In the genomic region with DNA sequence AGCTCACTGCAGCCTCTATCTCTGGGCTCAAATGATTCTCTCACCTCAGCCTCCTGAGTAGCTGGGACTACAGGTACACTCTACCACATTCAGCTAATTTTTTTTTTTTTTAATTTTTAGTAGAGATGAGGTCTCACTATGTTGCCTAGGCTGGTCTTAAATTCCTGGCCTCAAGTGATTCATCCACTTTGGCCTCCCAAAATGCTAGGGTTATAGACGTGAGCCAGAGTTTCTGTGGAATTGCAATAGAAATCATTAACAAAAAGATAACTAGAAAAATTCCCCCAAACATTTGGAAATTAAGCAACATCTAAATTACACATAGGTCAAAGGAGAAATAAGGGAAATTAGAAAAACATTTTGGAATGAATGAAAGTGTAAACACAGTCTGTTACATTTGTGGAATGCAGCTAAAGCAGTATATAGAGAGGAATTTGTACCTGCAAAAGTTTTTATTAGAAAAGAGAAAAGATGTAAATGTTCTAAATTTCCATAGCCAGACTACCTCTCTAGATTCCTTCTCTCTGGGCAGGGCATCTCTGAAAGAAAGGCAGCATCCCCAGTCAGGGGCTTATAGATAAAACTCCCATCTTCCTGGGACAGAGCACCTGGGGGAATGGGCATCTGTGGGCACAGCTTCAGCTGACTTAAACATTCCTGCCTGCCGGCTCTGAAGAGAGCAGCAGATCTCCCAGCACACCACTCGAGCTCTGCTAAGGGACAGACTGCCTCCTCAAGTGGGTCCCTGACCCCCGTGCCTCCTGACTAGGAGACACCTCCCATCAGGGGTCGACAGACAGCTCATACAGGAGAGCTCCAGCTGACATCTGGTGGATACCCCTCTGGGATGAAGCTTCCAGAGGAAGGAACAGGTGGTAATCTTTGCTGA, we compare ENCODE assay signal across 20 cellular contexts. TPM values are rescaled to one million over a fixed set of nuclear protein-coding genes. Genes with fewer than 3 reads are reported as not detected.
DNase-seq lines count a peak whose midpoint lies in the region; ATAC-seq, FAIRE-seq and TF ChIP-seq lines count a peak whose summit lies in the region.
"Had no signal": no experiment of that assay in that cellular context is flagged by ENCODE, and none has a peak within 500 bp of the region (broad histone marks: within the 10 kb centered on the region; RNA-seq: fewer than 3 reads in every experiment).

No MANE protein-coding gene starts in this region.

- no peak overlapping the region for H3K23ac ChIP-seq in neuronal stem cell (ENCODE audit: low read depth, low read length, poor library complexity)

- intact Hi-C loops in HepG2 (cut with micrococcal nuclease; ENCODE audit: unreplicated experiment), result no loop called here

- H4K20me1 ChIP-seq in HepG2 (ENCODE audit: insufficient read depth, low read length), result no peaks in the 10 kb centered on the region

- H3K36me3 ChIP-seq in HepG2 (replicated peaks in 1 of 2; ENCODE audit: control insufficient read depth in 1 of 2, insufficient read depth in 2 of 2, low read length in 2 of 2), result no peaks in the 10 kb centered on the region; a peak in 1 of 5 replicates
- peaks cover 0 to 2% of the 10 kb centered on the region in 2 donors for H3K36me3 ChIP-seq in neuronal stem cell (replicated peaks in 1 of 2; ENCODE audit: control insufficient read depth in 2 of 2, insufficient read depth in 2 of 2, low read length in 2 of 2)

- H4K91ac ChIP-seq in neuronal stem cell (ENCODE audit: low read depth, low read length, poor library complexity), result no peak overlapping the region

- H2BK12ac ChIP-seq in neuronal stem cell (ENCODE audit: low read length), result no peak overlapping the region

- no peak for TF ChIP-seq CTCF in AG10803 (conservative IDR thresholded peaks at IDR 0.05; ENCODE audit: low read length)
- no peak for TF ChIP-seq CTCF in fibroblast of villous mesenchyme (IDR thresholded peaks at IDR 0.05; ENCODE audit: insufficient read depth, low read depth, low read length)
- TF ChIP-seq CTCF in HepG2 (CRISPR knock-in tag; IDR thresholded peaks at IDR 0.05), result no peak

- H3K27ac ChIP-seq in HepG2 (ENCODE audit: extremely low read length, insufficient read depth, low read length) (no peak overlapping the region), neuronal stem cell (replicated peaks; ENCODE audit: low read length) (no peak overlapping the region)
- H3K27ac ChIP-seq: A549 had no signal

- H3K4me3 ChIP-seq in AG10803 (ENCODE audit: low read length) (no peak overlapping the region), fibroblast of villous mesenchyme (ENCODE audit: low read depth, low read length) (no peak overlapping the region), HepG2 (replicated peaks in 1 of 3; ENCODE audit: insufficient read depth in 1 of 3, low read depth in 2 of 3, low read length in 3 of 3) (no peak overlapping the region), neuronal stem cell (ENCODE audit: low read length in 2 of 2) (no peak overlapping the region)
- H3K4me3 ChIP-seq: A549 had no signal

- FAIRE-seq in HepG2 (lab: Jason Lieb, UNC), result no peak
- FAIRE-seq: A549, G401.6, GM12892 had no signal

- H2AK5ac ChIP-seq in neuronal stem cell (ENCODE audit: low read depth, low read length), result no peak overlapping the region

- TF ChIP-seq EP300 in HepG2 (IDR thresholded peaks at IDR 0.05; ENCODE audit: low read depth in 2 of 2, low read length in 2 of 2) (no peak), HepG2 (CRISPR knock-in tag; IDR thresholded peaks at IDR 0.05; ENCODE audit: borderline replicate concordance) (no peak)

- H3K27me3 ChIP-seq in HepG2 (ENCODE audit: control insufficient read depth in 1 of 2, insufficient read depth in 2 of 2, low read length in 2 of 2), result no peaks in the 10 kb centered on the region
- no peaks in the 10 kb centered on the region for H3K27me3 ChIP-seq in neuronal stem cell (ENCODE audit: control insufficient read depth in 3 of 3, insufficient read depth in 3 of 3, low read depth in 1 of 3, low read length in 3 of 3)

- H2BK15ac ChIP-seq in neuronal stem cell (ENCODE audit: low read length), result no peak overlapping the region

- WGBS in HepG2 (ENCODE audit: low lambda C conversion rate), result 95% methylated on average over 5 of the region's 5 CpGs
- no CpG with 5 or more reads among the region's 5 CpGs for WGBS in neuronal stem cell (ENCODE audit: extremely low coverage in 2 of 2, insufficient read length in 2 of 2, insufficient replicate concordance in 1 of 2), 2 donors

- no peaks in the 10 kb centered on the region for H3K79me2 ChIP-seq in HepG2 (ENCODE audit: insufficient read depth, low read length)

- no peak overlapping the region for H2BK5ac ChIP-seq in neuronal stem cell (ENCODE audit: low read length)

- ATAC-seq in HepG2, result no peak
- ATAC-seq: A549, HCT116 had no signal

- H2AFZ ChIP-seq in HepG2 (ENCODE audit: low read length) (no peak overlapping the region), neuronal stem cell (ENCODE audit: low read length) (no peak overlapping the region)

- no peak overlapping the region for H3K4me2 ChIP-seq in HepG2 (ENCODE audit: low read depth, low read length)
- no peak overlapping the region for H3K4me2 ChIP-seq in neuronal stem cell (ENCODE audit: insufficient read depth, low read length, poor library complexity, severe bottlenecking)
- H3K4me2 ChIP-seq: A549 had no signal

- H3K9ac ChIP-seq in HepG2 (ENCODE audit: insufficient read depth, low read depth, low read length), result no peak overlapping the region
- no peak overlapping the region for H3K9ac ChIP-seq in neuronal stem cell (ENCODE audit: low read depth, low read length, poor library complexity)

- no peak overlapping the region for H4K8ac ChIP-seq in neuronal stem cell (ENCODE audit: low read depth, low read length)

- CTCF ChIA-PET in HepG2 (lab: Yijun Ruan, JAX; ENCODE audit: low intra/inter-chr PET ratio, low total read pairs), result no interaction called here

- no peak overlapping the region for H3K4ac ChIP-seq in neuronal stem cell (ENCODE audit: low read length)

- H3K79me1 ChIP-seq in neuronal stem cell (ENCODE audit: low read depth, low read length), result no peaks in the 10 kb centered on the region

- peaks cover 9% of the 10 kb centered on the region; the same call in 1 of the 2 replicates for H3K9me3 ChIP-seq in HepG2 (ENCODE audit: low read length)
- peaks cover 2 to 5% of the 10 kb centered on the region in 2 donors for H3K9me3 ChIP-seq in neuronal stem cell (replicated peaks in 1 of 2; ENCODE audit: control insufficient read depth in 2 of 2, insufficient read depth in 1 of 2, low read depth in 1 of 2, low read length in 2 of 2)

- BruUV-seq in HepG2 (replicated peaks; lab: Mats Ljungman, UMichigan), result no TSS peak

- no peak for TF ChIP-seq POLR2A in HepG2 (IDR thresholded peaks at IDR 0.05; ENCODE audit: insufficient read depth in 1 of 2, low read depth in 2 of 2, low read length in 2 of 2)

- TF ChIP-seq RAD21 in HepG2 (CRISPR knock-in tag; IDR thresholded peaks at IDR 0.05), result no peak

- POLR2A ChIA-PET in HepG2 (lab: Yijun Ruan, JAX), result no interaction called here

- H2BK120ac ChIP-seq in neuronal stem cell (ENCODE audit: low read depth, low read length), result no peak overlapping the region

- H3K4me1 ChIP-seq in HepG2 (ENCODE audit: insufficient read depth, low read length) (no peaks in the 10 kb centered on the region), neuronal stem cell (ENCODE audit: control insufficient read depth in 2 of 2, insufficient read depth in 1 of 2, low read depth in 1 of 2, low read length in 2 of 2) (no peaks in the 10 kb centered on the region)
- H3K4me1 ChIP-seq: A549, Caco-2 had no signal

- in situ Hi-C loops in HepG2 (cut with HindIII; ENCODE audit: extremely low pct_ligation_motif_present, low pct_unique_long_range_greater_than_20kb), result no loop called here

- DNase-seq in AG10803 (ENCODE audit: low read depth) (peak; percentile 15), fibroblast of villous mesenchyme (ENCODE audit: low read depth) (peak; percentile 25), HepG2 (ENCODE audit: low spot score) (no peak), neuronal stem cell (ENCODE audit: low spot score) (no peak), SKM-1 treated with dmso at 0.1 percent for 144 hours (lab: John Stamatoyannopoulos, UW; ENCODE audit: unreplicated experiment) (no peak), superior temporal gyrus (ENCODE audit: extremely low spot score) (no peak)
- DNase-seq in activated CD8-positive, alpha-beta memory T cell treated with anti-CD3 and anti-CD28 coated beads, Interleukin-2, amount 50 U/mL, for 48 hours, result no peak
- DNase-seq: 8988T; ACHN; C1 segment of cervical spinal cord; Caco-2; CD4-positive, alpha-beta memory T cell; DMS153; DND-41; GOT3; H7 had no signal

- H3K18ac ChIP-seq in neuronal stem cell (ENCODE audit: low read length), result no peak overlapping the region

- peak overlapping the region; percentile 82 for H3K14ac ChIP-seq in neuronal stem cell (ENCODE audit: low read length)

TF ChIP-seq in HepG2, 621 proteins besides CTCF, POLR2A, EP300 and RAD21:
- peak; percentile 98 for TF ChIP-seq ZNF17 (CRISPR knock-in tag; IDR thresholded peaks at IDR 0.05)
- no peak for TF ChIP-seq GZF1 (CRISPR knock-in tag; IDR thresholded peaks at IDR 0.05)

RNA-seq across cellular contexts. Expression of a gene that starts 51.3 kb away (rescaled TPM):
- total RNA-seq in fibroblast of villous mesenchyme, result 35.4 and 39.3 TPM in 2 replicates
- 30.8 and 44.2 TPM in 2 replicates for total RNA-seq in HepG2 (2016; rRNA removed; fragmentation: Illumina TruSeq; extraction: Trizol)
- total RNA-seq in HepG2 (2016; cell fraction: cytosol; rRNA removed; fragmentation: Illumina TruSeq; extraction: Trizol; ENCODE audit: low read depth), result 3.7 and 4.2 TPM in 2 replicates
- 27.2 and 45.7 TPM in 2 replicates for total RNA-seq in HepG2 (2016; cell fraction: insoluble cytoplasmic fraction; rRNA removed; fragmentation: Illumina TruSeq; extraction: Trizol)
- total RNA-seq in HepG2 (2016; cell fraction: membrane; rRNA removed; fragmentation: Illumina TruSeq; extraction: Trizol), result 9.6 and 11.5 TPM in 2 replicates
- 61.1 and 74.3 TPM in 2 replicates for total RNA-seq in HepG2 (2016; cell fraction: nucleus; rRNA removed; fragmentation: Illumina TruSeq; extraction: Trizol)
- polyA plus RNA-seq in HepG2 (2011; rRNA removed), result 81.1 and 97.2 TPM in 2 replicates
- polyA plus RNA-seq in HepG2 (2011; cell fraction: cytosol; rRNA removed), result 56.4 and 83.6 TPM in 2 replicates
- 56.4 and 62.4 TPM in 2 replicates for polyA plus RNA-seq in HepG2 (2011; cell fraction: nucleus; rRNA removed)
- polyA plus RNA-seq in HepG2 (2012), result 69.4 and 78.7 TPM in 2 replicates
- 1.8 and 2.0 TPM in 2 replicates for polyA plus RNA-seq in HepG2 (2016; cell fraction: cytosol; fragmentation: Illumina TruSeq; extraction: Trizol; ENCODE audit: low read depth)
- 14.7 and 16.4 TPM in 2 replicates for polyA plus RNA-seq in HepG2 (2016; cell fraction: insoluble cytoplasmic fraction; fragmentation: Illumina TruSeq; extraction: Trizol; ENCODE audit: low read depth)
- polyA plus RNA-seq in HepG2 (2016; cell fraction: membrane; fragmentation: Illumina TruSeq; extraction: Trizol; ENCODE audit: low read depth), result 4.0 and 4.6 TPM in 2 replicates
- polyA plus RNA-seq in HepG2 (2016; cell fraction: nucleus; fragmentation: Illumina TruSeq; extraction: Trizol; ENCODE audit: insufficient read depth, low read depth), result 41.8 and 43.9 TPM in 2 replicates
- polyA minus RNA-seq in HepG2 (2011; rRNA and poly(A)+ RNA removed; ENCODE audit: low replicate concordance), result 12.4 and 245 TPM in 2 replicates
- 92.1 and 130 TPM in 2 replicates for polyA minus RNA-seq in HepG2 (2011; cell fraction: cytosol; rRNA and poly(A)+ RNA removed)
- 123 and 165 TPM in 2 replicates for polyA minus RNA-seq in HepG2 (2011; cell fraction: nucleus; rRNA and poly(A)+ RNA removed)
- polyA plus RNA-seq in neuronal stem cell (2013, experiment 1 of 2), result 9.7 TPM
- polyA plus RNA-seq in neuronal stem cell (2013, experiment 2 of 2), result 9.7 TPM

Comparison
In these comparisons a context has a peak if more than half of its experiments do, and no peak if none do; other contexts are left out.
1. DNase-seq: peak in AG10803 (single experiment) and fibroblast of villous mesenchyme (single experiment); none in HepG2 (single experiment), neuronal stem cell (single experiment), activated CD8-positive, alpha-beta memory T cell treated with anti-CD3 and anti-CD28 coated beads, Interleukin-2, amount 50 U/mL, for 48 hours (single experiment), SKM-1 treated with dmso at 0.1 percent for 144 hours (single experiment) and superior temporal gyrus (single experiment).